In genomic region chr6:47138046-47138445, GRCh38 we compare ENCODE assay signal across 20 cellular contexts.
DNase-seq lines count a peak whose midpoint lies in the region; ATAC-seq and TF ChIP-seq lines count a peak whose summit lies in the region.
"Had no signal": no experiment of that assay in that cellular context is flagged by ENCODE, and none has a peak within 500 bp of the region (broad histone marks: within the 10 kb centered on the region; RNA-seq: fewer than 3 reads in every experiment).

No MANE protein-coding gene starts in this region.

- TF ChIP-seq RAD21 in IMR-90 (IDR thresholded peaks at IDR 0.05; ENCODE audit: low read length): no peak

- TF ChIP-seq CTCF in IMR-90 (conservative IDR thresholded peaks at IDR 0.05; ENCODE audit: low read depth, low read length): no peak
- no peak for TF ChIP-seq CTCF in choroid plexus epithelial cell (conservative IDR thresholded peaks at IDR 0.05; ENCODE audit: low read depth, low read length)

- no peak overlapping the region for H3K4me3 ChIP-seq in IMR-90 (ENCODE audit: insufficient read depth, low read depth, low read length)
- no peak overlapping the region for H3K4me3 ChIP-seq in choroid plexus epithelial cell (ENCODE audit: low read depth, low read length)
- H3K4me3 ChIP-seq in mesenchymal stem cell (ENCODE audit: insufficient read depth in 1 of 2, low read depth in 1 of 2, low read length in 2 of 2): no peak overlapping the region
- H3K4me3 ChIP-seq: HAP-1, lower lobe of right lung had no signal

- no peaks in the 10 kb centered on the region for H3K27me3 ChIP-seq in IMR-90 (ENCODE audit: control insufficient read depth, insufficient read depth, low read length)
- no peaks in the 10 kb centered on the region for H3K27me3 ChIP-seq in mesenchymal stem cell (ENCODE audit: control insufficient read depth in 1 of 2, insufficient read depth in 1 of 2, low read length in 2 of 2)
- H3K27me3 ChIP-seq: foreskin keratinocyte had no signal

- peak overlapping the region; percentile 2 for H3K4ac ChIP-seq in IMR-90 (ENCODE audit: low read depth, low read length)
- H3K4ac ChIP-seq in mesenchymal stem cell (ENCODE audit: low read depth in 1 of 2, low read length in 2 of 2): no peak overlapping the region

- TF ChIP-seq POLR2A in IMR-90 (IDR thresholded peaks at IDR 0.05; ENCODE audit: low read depth, low read length): no peak

- H3K4me2 ChIP-seq in IMR-90 (ENCODE audit: low read depth, low read length) (no peak overlapping the region), mesenchymal stem cell (ENCODE audit: low read length, poor library complexity, severe bottlenecking) (no peak overlapping the region)

- H2BK5ac ChIP-seq in IMR-90 (ENCODE audit: low read depth, low read length, poor library complexity, severe bottlenecking) (no peak overlapping the region), mesenchymal stem cell (ENCODE audit: low read depth, low read length, poor library complexity, severe bottlenecking) (no peak overlapping the region)

- peak; percentile 36 for DNase-seq in EH (ENCODE audit: low read depth)
- peak; percentile 35 for DNase-seq in IMR-90
- peak; percentile 51 for DNase-seq in choroid plexus epithelial cell (ENCODE audit: low read depth)
- no peak for DNase-seq in mesenchymal stem cell
- DNase-seq in superior temporal gyrus (ENCODE audit: extremely low spot score): no peak
- DNase-seq: activated CD8-positive, alpha-beta memory T cell treated with anti-CD3 and anti-CD28 coated beads, Interleukin-2, amount 10 ng/mL, durations not matched to agents 7 days and 5 days; CD4-positive, alpha-beta memory T cell; foreskin keratinocyte; Karpas-422; lower lobe of right lung; NCI-H2029; NCI-H226; NCI-H82; SHP77; stimulated activated CD4-positive, alpha-beta T cell treated with anti-CD3 and anti-CD28 coated beads, Interleukin-2, amount 100 ng/mL, for 48 hours; stimulated activated naive CD4-positive, alpha-beta T cell had no signal

- H2BK20ac ChIP-seq in IMR-90 (ENCODE audit: low read depth, low read length): peak overlapping the region; percentile 33; the same call in 1 of the 2 replicates

- no peak overlapping the region for H3K56ac ChIP-seq in IMR-90 (ENCODE audit: extremely low read depth, insufficient read depth, low read length)

- WGBS in IMR-90 (ENCODE audit: extremely low coverage in 2 of 2, insufficient read length in 1 of 2), 2 experiments: 82 to 100% methylated on average over 3 to 4 of the region's 6 CpGs
- WGBS in mesenchymal stem cell: 82% methylated on average over 6 of the region's 6 CpGs

- H3K18ac ChIP-seq in IMR-90 (ENCODE audit: low read depth, low read length) (peak overlapping the region; percentile 60), mesenchymal stem cell (ENCODE audit: low read depth in 1 of 2, low read length in 2 of 2) (peak overlapping the region; percentile 44 to 55)

- no peak overlapping the region for H4K91ac ChIP-seq in IMR-90 (ENCODE audit: insufficient read depth, low read depth, low read length)
- peak overlapping the region; percentile 62 for H4K91ac ChIP-seq in mesenchymal stem cell (ENCODE audit: low read length)

- H3K4me1 ChIP-seq in IMR-90 (ENCODE audit: control insufficient read depth, insufficient read depth, low read length): peaks cover 6% of the 10 kb centered on the region
- H3K4me1 ChIP-seq in mesenchymal stem cell (ENCODE audit: control insufficient read depth, insufficient read depth, low read depth, low read length): peaks cover 2% of the 10 kb centered on the region
- H3K4me1 ChIP-seq: HAP-1 had no signal

- H3K79me1 ChIP-seq in IMR-90 (ENCODE audit: low read depth in 1 of 2, low read length in 2 of 2) (no peaks in the 10 kb centered on the region), mesenchymal stem cell (replicated peaks; ENCODE audit: low read length, poor library complexity, severe bottlenecking) (no peaks in the 10 kb centered on the region)

- H2AK9ac ChIP-seq in IMR-90 (replicated peaks; ENCODE audit: low read depth, low read length, poor library complexity): no peak overlapping the region

- CTCF ChIA-PET in IMR-90 (lab: Yijun Ruan, JAX): interaction anchor here (1.2 kb wide), 1 partner anchor 26 kb away, joined by 3 read pairs; no protein-coding TSS in a partner anchor

- H2BK15ac ChIP-seq in IMR-90 (ENCODE audit: low read depth, low read length) (0 out of 3 replicates have a peak overlapping the region, but pooled peaks have one; percentile 18), mesenchymal stem cell (ENCODE audit: low read depth, poor library complexity, severe bottlenecking) (no peak overlapping the region)

- H2AFZ ChIP-seq in IMR-90 (replicated peaks; ENCODE audit: low read length, poor library complexity) (no peak overlapping the region), mesenchymal stem cell (ENCODE audit: low read depth, low read length) (no peak overlapping the region)

- H4K5ac ChIP-seq in IMR-90 (ENCODE audit: low read depth, low read length): peak overlapping the region; percentile 44; the same call in 1 of the 2 replicates

- H4K8ac ChIP-seq in IMR-90 (ENCODE audit: low read depth in 2 of 2, low read length in 2 of 2) (no peak overlapping the region), mesenchymal stem cell (ENCODE audit: low read length) (no peak overlapping the region)

- H3K27ac ChIP-seq in IMR-90 (ENCODE audit: insufficient read depth, low read length) (no peak overlapping the region), mesenchymal stem cell (ENCODE audit: low read length, poor library complexity, severe bottlenecking) (no peak overlapping the region)
- H3K27ac ChIP-seq: foreskin keratinocyte, lower lobe of right lung had no signal

- peaks cover 5% of the 10 kb centered on the region; the same call in 1 of the 2 replicates for H3K9me1 ChIP-seq in IMR-90 (ENCODE audit: insufficient read depth, low read length)

- H2AK5ac ChIP-seq in IMR-90 (ENCODE audit: low read depth, low read length) (peak overlapping the region; percentile 3; the same call in 1 of the 2 replicates), mesenchymal stem cell (ENCODE audit: low read length, severe bottlenecking) (no peak overlapping the region)

- H3K23ac ChIP-seq in IMR-90 (ENCODE audit: low read depth, low read length) (no peak overlapping the region), mesenchymal stem cell (ENCODE audit: low read length in 2 of 2) (no peak overlapping the region)

- dilution Hi-C loops in IMR-90 (cut with HindIII; ENCODE audit: low sequenced_read_pairs, unreplicated experiment): no loop called here

- peak overlapping the region; percentile 72 to 93 for H2BK12ac ChIP-seq in mesenchymal stem cell (ENCODE audit: low read length in 2 of 2)

- H3K36me3 ChIP-seq in IMR-90 (ENCODE audit: control insufficient read depth, insufficient read depth, low read length): no peaks in the 10 kb centered on the region
- no peaks in the 10 kb centered on the region for H3K36me3 ChIP-seq in mesenchymal stem cell (ENCODE audit: control insufficient read depth in 1 of 2, insufficient read depth in 2 of 2, low read depth in 1 of 2, low read length in 2 of 2)
- H3K36me3 ChIP-seq: HAP-1, lower lobe of right lung had no signal

- intact Hi-C loops in IMR-90 (cut with micrococcal nuclease): no loop called here

- BruUV-seq in IMR-90 (replicated peaks; lab: Mats Ljungman, UMichigan): no TSS peak

- no peak overlapping the region for H3K9ac ChIP-seq in IMR-90 (ENCODE audit: low read depth, low read length)
- no peak overlapping the region for H3K9ac ChIP-seq in mesenchymal stem cell (ENCODE audit: low read length)

- no peaks in the 10 kb centered on the region for H3K9me3 ChIP-seq in IMR-90 (ENCODE audit: control insufficient read depth, insufficient read depth, low read length)
- no peaks in the 10 kb centered on the region for H3K9me3 ChIP-seq in mesenchymal stem cell (ENCODE audit: control insufficient read depth, low read length)
- H3K9me3 ChIP-seq: HAP-1, lower lobe of right lung had no signal

- no peaks in the 10 kb centered on the region for H4K20me1 ChIP-seq in IMR-90 (ENCODE audit: insufficient read depth, low read length)

- H2BK120ac ChIP-seq in IMR-90 (ENCODE audit: low read depth, low read length) (peak overlapping the region; percentile 47), mesenchymal stem cell (ENCODE audit: low read depth, low read length) (no peak overlapping the region)

- POLR2A ChIA-PET in IMR-90 (lab: Charles Lee; ENCODE audit: unreplicated experiment): interaction anchor here (0.6 to 0.8 kb wide), 2 partner anchors 8 to 12 kb away, joined by 3 to 4 read pairs; no protein-coding TSS in a partner anchor

- peak overlapping the region; percentile 7; the same call in 1 of the 2 replicates for H3K14ac ChIP-seq in IMR-90 (replicated peaks; ENCODE audit: low read depth, low read length)
- H3K14ac ChIP-seq in mesenchymal stem cell (ENCODE audit: low read length in 2 of 2): no peak overlapping the region

- ATAC-seq in IMR-90 (ENCODE audit: low read depth) (no peak), GM19467 (IDR thresholded peaks at IDR 0.05; ENCODE audit: unreplicated experiment) (no peak), HG02970 (IDR thresholded peaks at IDR 0.05; ENCODE audit: low FRiP score, unreplicated experiment) (no peak)
- ATAC-seq: activated CD4-positive, CD25-positive, alpha-beta regulatory T cell treated with anti-CD3 and anti-CD28 coated beads, Interleukin-2, amount 50 U/mL, for 24 hours; activated CD8-positive, alpha-beta memory T cell treated with anti-CD3 and anti-CD28 coated beads, Interleukin-2, amount 10 ng/mL, durations not matched to agents 7 days and 5 days; foreskin keratinocyte; lower lobe of right lung had no signal

- in situ Hi-C loops in IMR-90 (cut with MboI; ENCODE audit: low sequenced_read_pairs): no loop called here

TF ChIP-seq in IMR-90, 13 proteins besides CTCF, POLR2A, EP300 and RAD21:
- no peak for TF ChIP-seq MAZ (IDR thresholded peaks at IDR 0.05; ENCODE audit: borderline replicate concordance, low read depth, low read length)
- TF ChIP-seq MAFK (IDR thresholded peaks at IDR 0.05; ENCODE audit: low read depth, low read length): no peak
- TF ChIP-seq NFE2L2 (IDR thresholded peaks at IDR 0.05; ENCODE audit: low read depth, low read length): no peak
TF ChIP-seq in IMR-90: peak in this region for 0.

Comparison
In these comparisons a context has a peak if more than half of its experiments do, and no peak if none do; other contexts are left out.
1. DNase-seq: peak in EH (single experiment), IMR-90 (single experiment) and choroid plexus epithelial cell (single experiment); none in mesenchymal stem cell (single experiment) and superior temporal gyrus (single experiment).